ENCODE assay signal across 1 cellular context in the genomic region with DNA sequence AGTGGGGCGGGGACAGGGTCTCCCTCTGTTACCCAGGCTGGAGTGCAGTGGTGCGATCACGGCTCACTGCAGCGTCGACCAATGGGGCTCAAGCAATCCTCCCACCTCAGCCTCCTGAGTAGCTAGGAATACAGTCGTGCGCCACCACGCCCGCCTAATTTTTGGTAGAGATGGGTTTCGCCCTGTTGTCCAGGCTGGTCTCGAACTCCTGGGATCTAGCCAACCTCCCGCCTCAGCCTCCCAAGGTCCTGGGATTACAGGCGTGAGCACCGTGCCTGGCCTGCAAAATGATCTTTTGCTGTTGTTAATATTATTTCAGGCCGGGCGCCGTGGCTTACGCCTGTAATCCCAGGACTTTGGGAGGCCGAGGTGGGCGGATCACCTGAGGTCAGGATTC.
TF ChIP-seq lines count a peak whose summit lies in the region.

No MANE protein-coding gene starts in this region.

TF ChIP-seq in IMR-90, 13 proteins besides CTCF, POLR2A, EP300 and RAD21 (continued from another document):
- TF ChIP-seq, protein P1, sequence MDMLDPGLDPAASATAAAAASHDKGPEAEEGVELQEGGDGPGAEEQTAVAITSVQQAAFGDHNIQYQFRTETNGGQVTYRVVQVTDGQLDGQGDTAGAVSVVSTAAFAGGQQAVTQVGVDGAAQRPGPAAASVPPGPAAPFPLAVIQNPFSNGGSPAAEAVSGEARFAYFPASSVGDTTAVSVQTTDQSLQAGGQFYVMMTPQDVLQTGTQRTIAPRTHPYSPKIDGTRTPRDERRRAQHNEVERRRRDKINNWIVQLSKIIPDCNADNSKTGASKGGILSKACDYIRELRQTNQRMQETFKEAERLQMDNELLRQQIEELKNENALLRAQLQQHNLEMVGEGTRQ (IDR thresholded peaks at IDR 0.05; ENCODE audit: low read depth, low read length) = no peak
